16 cellular contexts compared by ENCODE assay signal in genomic region chr14:23113346-23114119, GRCh38. TPM values are rescaled to one million over a fixed set of nuclear protein-coding genes. Genes with fewer than 3 reads are reported as not detected.
DNase-seq lines count a peak whose midpoint lies in the region; ATAC-seq and TF ChIP-seq lines count a peak whose summit lies in the region.
"Had no signal": no experiment of that assay in that cellular context is flagged by ENCODE, and none has a peak within 500 bp of the region (broad histone marks: within the 10 kb centered on the region; RNA-seq: fewer than 3 reads in every experiment).

No MANE protein-coding gene starts in this region.

- H3K79me2 ChIP-seq in OCI-LY7 (ENCODE audit: insufficient read depth, low read depth, low read length), result no peaks in the 10 kb centered on the region

- peak overlapping the region in 5 of 7 donors; percentile 33 to 63 (median 53) for H3K27ac Mint-ChIP-seq in CD14-positive monocyte
- H3K27ac Mint-ChIP-seq in CD4-positive, alpha-beta T cell, result no peak overlapping the region
- H3K27ac Mint-ChIP-seq: activated CD8-positive, alpha-beta T cell treated with anti-CD3 and anti-CD28 coated beads for 36 hours; progenitor cell of endocrine pancreas; stimulated activated naive CD8-positive, alpha-beta T cell treated with anti-CD3 and anti-CD28 coated beads, Interleukin-15, Interleukin-2, amounts not matched to agents 100 ng/mL and 50 ng/mL, for 24 hours had no signal

- H2AFZ ChIP-seq in OCI-LY7 (ENCODE audit: low read length), result no peak overlapping the region

- no TSS peak for BruUV-seq in OCI-LY7 (replicated peaks; lab: Mats Ljungman, UMichigan)

- H3K4me1 ChIP-seq in OCI-LY7 (ENCODE audit: insufficient read depth, low read length, poor library complexity, severe bottlenecking), result peaks cover 1% of the 10 kb centered on the region

- intact Hi-C loops in CD14-positive monocyte (cut with micrococcal nuclease), result loop anchor here in 1 of 2 donors (5.0 kb wide), 1 partner anchor 36 kb away; no protein-coding TSS in a partner anchor
- intact Hi-C loops in OCI-LY7 (cut with micrococcal nuclease; ENCODE audit: unreplicated experiment), result no loop called here
- intact Hi-C loops in CD4-positive, alpha-beta T cell (cut with DNase I, micrococcal nuclease), result loop anchor here in 1 of 2 experiments (5.0 kb wide), 1 partner anchor 41 kb away; no protein-coding TSS in a partner anchor

- H3K4me1 Mint-ChIP-seq in CD14-positive monocyte, result peaks cover 53% of the 10 kb centered on the region
- peaks cover 25% of the 10 kb centered on the region for H3K4me1 Mint-ChIP-seq in CD4-positive, alpha-beta T cell (ENCODE audit: low read depth)

- H3K27me3 Mint-ChIP-seq in CD14-positive monocyte (ENCODE audit: low read depth in 3 of 3), result peaks cover 0 to 4% (median 0%) of the 10 kb centered on the region in 3 donors
- no peaks in the 10 kb centered on the region for H3K27me3 Mint-ChIP-seq in CD4-positive, alpha-beta T cell
- H3K27me3 Mint-ChIP-seq: activated CD8-positive, alpha-beta T cell treated with anti-CD3 and anti-CD28 coated beads for 36 hours; stimulated activated naive CD8-positive, alpha-beta T cell treated with anti-CD3 and anti-CD28 coated beads, Interleukin-15, Interleukin-2, amounts not matched to agents 100 ng/mL and 50 ng/mL, for 24 hours had no signal

- H3K4me3 ChIP-seq in astrocyte of the spinal cord (ENCODE audit: low read depth, low read length) (no peak overlapping the region), OCI-LY7 (ENCODE audit: low read depth, low read length, poor library complexity, severe bottlenecking) (no peak overlapping the region)

- H3K27ac ChIP-seq in OCI-LY7 (ENCODE audit: low read depth, low read length, poor library complexity, severe bottlenecking), result no peak overlapping the region
- H3K27ac ChIP-seq in CD4-positive, alpha-beta T cell (ENCODE audit: low read depth, low read length), result no peak overlapping the region

- TF ChIP-seq CTCF in CD14-positive monocyte (IDR thresholded peaks at IDR 0.05) (no peak), astrocyte of the spinal cord (IDR thresholded peaks at IDR 0.05; ENCODE audit: low read depth, low read length) (no peak), OCI-LY7 (conservative IDR thresholded peaks at IDR 0.05; ENCODE audit: low read length) (no peak)
- TF ChIP-seq CTCF in CD4-positive, alpha-beta T cell (IDR thresholded peaks at IDR 0.05), result no peak

- H3K4me2 ChIP-seq in OCI-LY7 (ENCODE audit: low read length), result no peak overlapping the region

- H3K9me3 ChIP-seq in OCI-LY7 (ENCODE audit: low read length), result no peaks in the 10 kb centered on the region
- H3K9me3 ChIP-seq in CD4-positive, alpha-beta T cell (ENCODE audit: control insufficient read depth, low read length), result no peaks in the 10 kb centered on the region

- H3K36me3 ChIP-seq in OCI-LY7 (ENCODE audit: insufficient read depth, low read length), result no peaks in the 10 kb centered on the region

- H3K9me3 Mint-ChIP-seq in CD14-positive monocyte, result no peaks in the 10 kb centered on the region
- H3K9me3 Mint-ChIP-seq in CD4-positive, alpha-beta T cell, result no peaks in the 10 kb centered on the region
- H3K9me3 Mint-ChIP-seq: activated CD8-positive, alpha-beta T cell treated with anti-CD3 and anti-CD28 coated beads for 36 hours; stimulated activated naive CD8-positive, alpha-beta T cell treated with anti-CD3 and anti-CD28 coated beads, Interleukin-15, Interleukin-2, amounts not matched to agents 100 ng/mL and 50 ng/mL, for 24 hours had no signal

- peaks cover 0 to 6% of the 10 kb centered on the region in 2 donors for H3K36me3 Mint-ChIP-seq in CD14-positive monocyte
- no peaks in the 10 kb centered on the region for H3K36me3 Mint-ChIP-seq in CD4-positive, alpha-beta T cell (ENCODE audit: low read depth)

- POLR2A ChIA-PET in OCI-LY7 (lab: Charles Lee), result no interaction called here
- POLR2A ChIA-PET in CD4-positive, alpha-beta T cell (lab: Charles Lee), result interaction anchor here (1.5 kb wide), 1 partner anchor 18 kb away, joined by 4 read pairs; the partner anchor contains the start of genes ACIN1 and C14orf119

- H3K9me2 ChIP-seq in OCI-LY7 (ENCODE audit: insufficient read depth, low read length), result no peaks in the 10 kb centered on the region

- CTCF ChIA-PET in OCI-LY7 (lab: Charles Lee; ENCODE audit: unreplicated experiment), result interaction anchor here (0.6 to 0.7 kb wide), 2 partner anchors 8 to 387 kb away, joined by 3 to 4 read pairs; no protein-coding TSS in a partner anchor
- CTCF ChIA-PET in CD4-positive, alpha-beta T cell (lab: Charles Lee), result interaction anchor here (1.1 kb wide), 2 partner anchors 19 to 37 kb away, joined by 3 read pairs; partner anchors contain the start of gene ACIN1

- peak overlapping the region; percentile 48 to 55 for H3K4me3 Mint-ChIP-seq in CD14-positive monocyte
- no peak overlapping the region for H3K4me3 Mint-ChIP-seq in CD4-positive, alpha-beta T cell
- H3K4me3 Mint-ChIP-seq: activated CD8-positive, alpha-beta T cell treated with anti-CD3 and anti-CD28 coated beads for 36 hours; stimulated activated naive CD8-positive, alpha-beta T cell treated with anti-CD3 and anti-CD28 coated beads, Interleukin-15, Interleukin-2, amounts not matched to agents 100 ng/mL and 50 ng/mL, for 24 hours had no signal

- in situ Hi-C loops in astrocyte of the spinal cord (cut with HindIII; ENCODE audit: low sequenced_read_pairs), result no loop called here

- DNase-seq in CD14-positive monocyte (ENCODE audit: low spot score) (no peak), M059J (ENCODE audit: low read depth) (peak; percentile 34), astrocyte of the spinal cord (ENCODE audit: low read depth, low spot score) (peak; percentile 69), myocyte (ENCODE audit: low read depth) (peak; percentile 60), middle frontal gyrus (ENCODE audit: extremely low spot score, low spot score) (no peak), OCI-LY7 (ENCODE audit: low spot score) (no peak)
- no peak for DNase-seq in CD4-positive, alpha-beta T cell
- DNase-seq: activated CD8-positive, alpha-beta T cell treated with anti-CD3 and anti-CD28 coated beads for 36 hours; activated naive CD4-positive, alpha-beta T cell treated with Interleukin-2 at 50 U/mL for 16 hours; DMS79 treated with DMSO at 0.1 percent for 48 hours; T1000 had no signal

- no peak for ATAC-seq in HG02840 (IDR thresholded peaks at IDR 0.05; ENCODE audit: low FRiP score, unreplicated experiment)
- ATAC-seq in CD4-positive, alpha-beta T cell (ENCODE audit: poor library complexity), result no peak
- ATAC-seq: activated CD8-positive, alpha-beta T cell treated with anti-CD3 and anti-CD28 coated beads for 36 hours had no signal

- no peaks in the 10 kb centered on the region for H4K20me1 ChIP-seq in OCI-LY7 (ENCODE audit: insufficient read depth, low read length)

- H3K27me3 ChIP-seq in CD4-positive, alpha-beta T cell (ENCODE audit: control insufficient read depth, insufficient read depth, low read length), result peaks cover 16% of the 10 kb centered on the region

RNA-seq across cellular contexts. Expression of gene CEBPE, which starts 5.5 kb away (rescaled TPM):
- 1 to 10 TPM in 1 of 2 donors, under 1 TPM in 1; 0.73 to 1.3 TPM for polyA plus RNA-seq in CD14-positive monocyte
- total RNA-seq in M059J (2014; rRNA removed; shearing (Covaris generic)), result not detected in 2 replicates
- total RNA-seq in myocyte (not detected in 2 replicates), OCI-LY7 (2022) (2.2 and 2.3 TPM in 2 replicates)
- polyA plus RNA-seq in myocyte (2012), result not detected
- 0.67 and 1.1 TPM in 2 replicates for total RNA-seq in OCI-LY7 (2014; rRNA removed; shearing (Covaris generic))
- not detected for total RNA-seq in CD4-positive, alpha-beta T cell
- total RNA-seq: cerebellum, NCI-H460, progenitor cell of endocrine pancreas had no signal

RNA-seq across cellular contexts. Expression of gene CIROP, which starts 8.7 kb away (rescaled TPM):
- not detected for polyA plus RNA-seq in CD14-positive monocyte
- not detected in 2 replicates for total RNA-seq in M059J (2014; rRNA removed; shearing (Covaris generic))
- not detected in 2 replicates for total RNA-seq in myocyte
- polyA plus RNA-seq in myocyte (2012), result 0.13 TPM
- not detected in 2 replicates for total RNA-seq in OCI-LY7 (2014; rRNA removed; shearing (Covaris generic))
- total RNA-seq in OCI-LY7 (2022), result not detected in 2 replicates
- total RNA-seq in CD4-positive, alpha-beta T cell, result not detected
- total RNA-seq: activated CD8-positive, alpha-beta T cell treated with anti-CD3 and anti-CD28 coated beads for 36 hours; cerebellum; NCI-H460; progenitor cell of endocrine pancreas had no signal

RNA-seq across cellular contexts. Expression of gene C14orf119, which starts 18.2 kb away (rescaled TPM):
- 100 to 1,000 TPM; 106 to 110 TPM for polyA plus RNA-seq in CD14-positive monocyte
- total RNA-seq in M059J (2014; rRNA removed; shearing (Covaris generic)), result 67.5 and 78.5 TPM in 2 replicates
- total RNA-seq in myocyte, result 28.9 and 40.7 TPM in 2 replicates
- polyA plus RNA-seq in myocyte (2012), result 86.9 TPM
- total RNA-seq in OCI-LY7 (2014; rRNA removed; shearing (Covaris generic)), result 25.9 and 44.5 TPM in 2 replicates
- 37.0 and 42.4 TPM in 2 replicates for total RNA-seq in OCI-LY7 (2022)
- total RNA-seq in CD4-positive, alpha-beta T cell, result 1 to 10 TPM; 3.1 to 3.9 TPM

RNA-seq across cellular contexts. Expression of gene ACIN1, which starts 18.6 kb away (rescaled TPM):
- 1 to 10 TPM; 2.8 to 5.4 TPM for polyA plus RNA-seq in CD14-positive monocyte
- 47.1 and 64.0 TPM in 2 replicates for total RNA-seq in M059J (2014; rRNA removed; shearing (Covaris generic))
- total RNA-seq in myocyte (85.4 and 90.4 TPM in 2 replicates), OCI-LY7 (2022) (203 and 206 TPM in 2 replicates)
- polyA plus RNA-seq in myocyte (2012), result 122 TPM
- total RNA-seq in OCI-LY7 (2014; rRNA removed; shearing (Covaris generic)), result 107 and 130 TPM in 2 replicates
- 100 to 1,000 TPM; 282 to 288 TPM for total RNA-seq in CD4-positive, alpha-beta T cell

RNA-seq across cellular contexts. Expression of gene CDH24, which starts 56.2 kb away (rescaled TPM):
- under 1 TPM in 1 of 2 donors, not detected in 1; 0.14 TPM for polyA plus RNA-seq in CD14-positive monocyte
- 7.5 and 13.7 TPM in 2 replicates for total RNA-seq in M059J (2014; rRNA removed; shearing (Covaris generic))
- total RNA-seq in myocyte (3.2 and 3.7 TPM in 2 replicates), OCI-LY7 (2022) (0.46 and 0.51 TPM in 2 replicates)
- 3.1 TPM for polyA plus RNA-seq in myocyte (2012)
- total RNA-seq in OCI-LY7 (2014; rRNA removed; shearing (Covaris generic)), result 1.1 and 1.5 TPM in 2 replicates
- total RNA-seq in CD4-positive, alpha-beta T cell, result 1 to 10 TPM; 3.3 to 3.7 TPM

Comparison
In these comparisons a context has a peak if more than half of its experiments do, and no peak if none do; other contexts are left out.
1. DNase-seq: peak in M059J (single experiment), astrocyte of the spinal cord (single experiment) and myocyte (single experiment); none in CD14-positive monocyte (single experiment), middle frontal gyrus (single experiment), OCI-LY7 (single experiment) and CD4-positive, alpha-beta T cell (0 of 10).